22 cellular contexts compared by ENCODE assay signal in the genomic region with DNA sequence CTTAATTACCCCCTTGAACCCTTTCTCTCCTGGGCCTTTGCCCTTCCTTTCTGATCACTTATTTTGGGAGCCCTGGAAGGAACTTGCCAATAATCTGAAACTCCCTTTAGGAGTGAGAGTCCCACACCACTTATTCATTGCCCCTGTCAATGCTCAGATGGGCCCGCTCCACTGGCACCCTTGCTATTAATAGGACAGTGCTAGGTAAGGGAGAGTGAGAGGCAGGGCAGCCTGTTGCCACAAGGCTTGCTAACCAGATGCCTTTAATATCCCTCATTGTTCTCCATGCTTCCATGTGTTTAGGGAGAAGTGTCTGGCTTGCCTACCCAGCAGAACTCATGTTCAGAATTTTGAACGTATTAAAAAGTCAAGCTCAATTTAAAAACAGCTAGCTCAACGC.
"Had no signal": no experiment of that assay in that cellular context is flagged by ENCODE, and none has a peak within 500 bp of the region (broad histone marks: within the 10 kb centered on the region; RNA-seq: fewer than 3 reads in every experiment).

No MANE protein-coding gene starts in this region.

- H3K4me1 ChIP-seq: left lung, parathyroid adenoma, prostate gland, testis had no signal

- H3K9me3 ChIP-seq: left lung, prostate gland, right lobe of liver, spleen, testis, tibial nerve had no signal

- H3K27me3 ChIP-seq: testis had no signal

- H3K4me1 Mint-ChIP-seq: stimulated activated memory B cell treated with anti-CD40 and anti-IgM and Interleukin-4, amounts not matched to agents 10 μg/mL and 1 μg/mL and 100 μg/mL, for 72 hours had no signal

- H3K79me2 ChIP-seq: parathyroid adenoma had no signal

- H3K27ac ChIP-seq: left lung, parathyroid adenoma, prostate gland, right lobe of liver, spleen, testis, tibial nerve had no signal

- FAIRE-seq: islet of Langerhans had no signal

- H3K27ac Mint-ChIP-seq: natural killer cell treated with Interleukin-12 subunit alpha and Interleukin-12 subunit beta and Interleukin-15 and Interleukin-18, amount 100 ng/mL, for 72 hours; stimulated activated memory B cell treated with anti-CD40 and anti-IgM and Interleukin-4, amounts not matched to agents 10 μg/mL and 1 μg/mL and 100 μg/mL, for 72 hours; stimulated activated naive CD8-positive, alpha-beta T cell treated with anti-CD3 and anti-CD28 coated beads, Interleukin-15, Interleukin-2, amounts not matched to agents 100 ng/mL and 50 ng/mL, for 24 hours had no signal

- H3K9me3 Mint-ChIP-seq: natural killer cell treated with Interleukin-12 subunit alpha and Interleukin-12 subunit beta and Interleukin-15 and Interleukin-18, amount 100 ng/mL, for 72 hours; stimulated activated memory B cell treated with anti-CD40 and anti-IgM and Interleukin-4, amounts not matched to agents 10 μg/mL and 1 μg/mL and 100 μg/mL, for 72 hours; stimulated activated naive CD8-positive, alpha-beta T cell treated with anti-CD3 and anti-CD28 coated beads, Interleukin-15, Interleukin-2, amounts not matched to agents 100 ng/mL and 50 ng/mL, for 24 hours had no signal

- DNase-seq: cerebellar nuclear complex; dermis blood vessel endothelial cell; foreskin melanocyte; head of caudate nucleus; hippocampal formation; left lung; mesenchymal stem cell; midbrain; right lobe of liver; spleen; stimulated activated CD4-positive, alpha-beta T cell treated with anti-CD3 and anti-CD28 coated beads, Interleukin-15, amount 100 ng/mL, for 24 hours; stimulated activated CD4-positive, alpha-beta T cell treated with anti-CD3 and anti-CD28 coated beads, Interleukin-1b, Interleukin-23, amount 100 ng/mL, for 48 hours; stimulated activated CD4-positive, alpha-beta T cell treated with anti-CD3 and anti-CD28 coated beads, Interleukin-4, amount 100 ng/mL, for 24 hours had no signal

- H3K36me3 Mint-ChIP-seq: natural killer cell treated with Interleukin-12 subunit alpha and Interleukin-12 subunit beta and Interleukin-15 and Interleukin-18, amount 100 ng/mL, for 72 hours; stimulated activated memory B cell treated with anti-CD40 and anti-IgM and Interleukin-4, amounts not matched to agents 10 μg/mL and 1 μg/mL and 100 μg/mL, for 72 hours had no signal

- H3K27me3 Mint-ChIP-seq: stimulated activated memory B cell treated with anti-CD40 and anti-IgM and Interleukin-4, amounts not matched to agents 10 μg/mL and 1 μg/mL and 100 μg/mL, for 72 hours had no signal

- H3K4me3 Mint-ChIP-seq: natural killer cell treated with Interleukin-12 subunit alpha and Interleukin-12 subunit beta and Interleukin-15 and Interleukin-18, amount 100 ng/mL, for 72 hours; stimulated activated memory B cell treated with anti-CD40 and anti-IgM and Interleukin-4, amounts not matched to agents 10 μg/mL and 1 μg/mL and 100 μg/mL, for 72 hours; stimulated activated naive CD8-positive, alpha-beta T cell treated with anti-CD3 and anti-CD28 coated beads, Interleukin-15, Interleukin-2, amounts not matched to agents 100 ng/mL and 50 ng/mL, for 24 hours had no signal

- H3K4me3 ChIP-seq: left lung, lung, prostate gland, right lobe of liver, spleen, testis, tibial nerve had no signal

- H3K9ac ChIP-seq: parathyroid adenoma had no signal

- H3K36me3 ChIP-seq: left lung, prostate gland, right lobe of liver, spleen, tibial nerve had no signal

- ATAC-seq: left lung; natural killer cell treated with Interleukin-12 subunit alpha and Interleukin-12 subunit beta and Interleukin-15 and Interleukin-18, amount 100 ng/mL, for 72 hours; right lobe of liver; stimulated activated memory B cell treated with anti-CD40 and anti-IgM and Interleukin-4, amounts not matched to agents 10 μg/mL and 1 μg/mL and 100 μg/mL, for 72 hours had no signal
